ENCODE assay signal across 1 cellular context in the genomic region with DNA sequence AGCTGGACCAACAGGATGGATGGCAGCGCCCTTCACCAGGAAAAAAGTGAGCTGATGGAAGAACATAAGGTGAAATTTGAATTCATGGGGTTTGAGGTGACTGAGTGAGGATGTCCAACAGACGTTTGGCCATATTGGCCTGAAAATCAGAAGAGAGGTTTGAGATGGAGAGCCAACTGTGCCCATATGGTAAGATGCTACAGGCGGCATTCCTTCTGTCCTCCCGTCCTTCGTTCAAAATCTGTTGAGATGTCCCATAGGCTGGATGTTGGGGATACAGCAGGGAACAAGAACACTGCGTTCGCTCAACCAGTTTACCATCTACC.
TF ChIP-seq lines count a peak whose summit lies in the region.

No MANE protein-coding gene starts in this region.

TF ChIP-seq in GM23338, 12 proteins besides CTCF, POLR2A, EP300 and RAD21 (continued from another document):
- TF ChIP-seq, protein P1, sequence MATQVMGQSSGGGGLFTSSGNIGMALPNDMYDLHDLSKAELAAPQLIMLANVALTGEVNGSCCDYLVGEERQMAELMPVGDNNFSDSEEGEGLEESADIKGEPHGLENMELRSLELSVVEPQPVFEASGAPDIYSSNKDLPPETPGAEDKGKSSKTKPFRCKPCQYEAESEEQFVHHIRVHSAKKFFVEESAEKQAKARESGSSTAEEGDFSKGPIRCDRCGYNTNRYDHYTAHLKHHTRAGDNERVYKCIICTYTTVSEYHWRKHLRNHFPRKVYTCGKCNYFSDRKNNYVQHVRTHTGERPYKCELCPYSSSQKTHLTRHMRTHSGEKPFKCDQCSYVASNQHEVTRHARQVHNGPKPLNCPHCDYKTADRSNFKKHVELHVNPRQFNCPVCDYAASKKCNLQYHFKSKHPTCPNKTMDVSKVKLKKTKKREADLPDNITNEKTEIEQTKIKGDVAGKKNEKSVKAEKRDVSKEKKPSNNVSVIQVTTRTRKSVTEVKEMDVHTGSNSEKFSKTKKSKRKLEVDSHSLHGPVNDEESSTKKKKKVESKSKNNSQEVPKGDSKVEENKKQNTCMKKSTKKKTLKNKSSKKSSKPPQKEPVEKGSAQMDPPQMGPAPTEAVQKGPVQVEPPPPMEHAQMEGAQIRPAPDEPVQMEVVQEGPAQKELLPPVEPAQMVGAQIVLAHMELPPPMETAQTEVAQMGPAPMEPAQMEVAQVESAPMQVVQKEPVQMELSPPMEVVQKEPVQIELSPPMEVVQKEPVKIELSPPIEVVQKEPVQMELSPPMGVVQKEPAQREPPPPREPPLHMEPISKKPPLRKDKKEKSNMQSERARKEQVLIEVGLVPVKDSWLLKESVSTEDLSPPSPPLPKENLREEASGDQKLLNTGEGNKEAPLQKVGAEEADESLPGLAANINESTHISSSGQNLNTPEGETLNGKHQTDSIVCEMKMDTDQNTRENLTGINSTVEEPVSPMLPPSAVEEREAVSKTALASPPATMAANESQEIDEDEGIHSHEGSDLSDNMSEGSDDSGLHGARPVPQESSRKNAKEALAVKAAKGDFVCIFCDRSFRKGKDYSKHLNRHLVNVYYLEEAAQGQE (IDR thresholded peaks at IDR 0.05; ENCODE audit: unreplicated experiment) = no peak
- TF ChIP-seq NANOG (IDR thresholded peaks at IDR 0.05; ENCODE audit: borderline replicate concordance) (no peak), JUNB (IDR thresholded peaks at IDR 0.05; ENCODE audit: unreplicated experiment) (no peak), CREB1 (CRISPR knock-in tag; IDR thresholded peaks at IDR 0.05; ENCODE audit: low read depth) (no peak), POLR2AphosphoS5 (IDR thresholded peaks at IDR 0.05; ENCODE audit: low read depth) (no peak), STAT1 (IDR thresholded peaks at IDR 0.05; ENCODE audit: unreplicated experiment) (no peak), ZNF114 (CRISPR knock-in tag; IDR thresholded peaks at IDR 0.05) (no peak), ZNF331 (CRISPR knock-in tag; IDR thresholded peaks at IDR 0.05; ENCODE audit: low read depth) (no peak), EZH2phosphoT487 (IDR thresholded peaks at IDR 0.05; ENCODE audit: unreplicated experiment) (no peak)
- TF ChIP-seq, protein P2, sequence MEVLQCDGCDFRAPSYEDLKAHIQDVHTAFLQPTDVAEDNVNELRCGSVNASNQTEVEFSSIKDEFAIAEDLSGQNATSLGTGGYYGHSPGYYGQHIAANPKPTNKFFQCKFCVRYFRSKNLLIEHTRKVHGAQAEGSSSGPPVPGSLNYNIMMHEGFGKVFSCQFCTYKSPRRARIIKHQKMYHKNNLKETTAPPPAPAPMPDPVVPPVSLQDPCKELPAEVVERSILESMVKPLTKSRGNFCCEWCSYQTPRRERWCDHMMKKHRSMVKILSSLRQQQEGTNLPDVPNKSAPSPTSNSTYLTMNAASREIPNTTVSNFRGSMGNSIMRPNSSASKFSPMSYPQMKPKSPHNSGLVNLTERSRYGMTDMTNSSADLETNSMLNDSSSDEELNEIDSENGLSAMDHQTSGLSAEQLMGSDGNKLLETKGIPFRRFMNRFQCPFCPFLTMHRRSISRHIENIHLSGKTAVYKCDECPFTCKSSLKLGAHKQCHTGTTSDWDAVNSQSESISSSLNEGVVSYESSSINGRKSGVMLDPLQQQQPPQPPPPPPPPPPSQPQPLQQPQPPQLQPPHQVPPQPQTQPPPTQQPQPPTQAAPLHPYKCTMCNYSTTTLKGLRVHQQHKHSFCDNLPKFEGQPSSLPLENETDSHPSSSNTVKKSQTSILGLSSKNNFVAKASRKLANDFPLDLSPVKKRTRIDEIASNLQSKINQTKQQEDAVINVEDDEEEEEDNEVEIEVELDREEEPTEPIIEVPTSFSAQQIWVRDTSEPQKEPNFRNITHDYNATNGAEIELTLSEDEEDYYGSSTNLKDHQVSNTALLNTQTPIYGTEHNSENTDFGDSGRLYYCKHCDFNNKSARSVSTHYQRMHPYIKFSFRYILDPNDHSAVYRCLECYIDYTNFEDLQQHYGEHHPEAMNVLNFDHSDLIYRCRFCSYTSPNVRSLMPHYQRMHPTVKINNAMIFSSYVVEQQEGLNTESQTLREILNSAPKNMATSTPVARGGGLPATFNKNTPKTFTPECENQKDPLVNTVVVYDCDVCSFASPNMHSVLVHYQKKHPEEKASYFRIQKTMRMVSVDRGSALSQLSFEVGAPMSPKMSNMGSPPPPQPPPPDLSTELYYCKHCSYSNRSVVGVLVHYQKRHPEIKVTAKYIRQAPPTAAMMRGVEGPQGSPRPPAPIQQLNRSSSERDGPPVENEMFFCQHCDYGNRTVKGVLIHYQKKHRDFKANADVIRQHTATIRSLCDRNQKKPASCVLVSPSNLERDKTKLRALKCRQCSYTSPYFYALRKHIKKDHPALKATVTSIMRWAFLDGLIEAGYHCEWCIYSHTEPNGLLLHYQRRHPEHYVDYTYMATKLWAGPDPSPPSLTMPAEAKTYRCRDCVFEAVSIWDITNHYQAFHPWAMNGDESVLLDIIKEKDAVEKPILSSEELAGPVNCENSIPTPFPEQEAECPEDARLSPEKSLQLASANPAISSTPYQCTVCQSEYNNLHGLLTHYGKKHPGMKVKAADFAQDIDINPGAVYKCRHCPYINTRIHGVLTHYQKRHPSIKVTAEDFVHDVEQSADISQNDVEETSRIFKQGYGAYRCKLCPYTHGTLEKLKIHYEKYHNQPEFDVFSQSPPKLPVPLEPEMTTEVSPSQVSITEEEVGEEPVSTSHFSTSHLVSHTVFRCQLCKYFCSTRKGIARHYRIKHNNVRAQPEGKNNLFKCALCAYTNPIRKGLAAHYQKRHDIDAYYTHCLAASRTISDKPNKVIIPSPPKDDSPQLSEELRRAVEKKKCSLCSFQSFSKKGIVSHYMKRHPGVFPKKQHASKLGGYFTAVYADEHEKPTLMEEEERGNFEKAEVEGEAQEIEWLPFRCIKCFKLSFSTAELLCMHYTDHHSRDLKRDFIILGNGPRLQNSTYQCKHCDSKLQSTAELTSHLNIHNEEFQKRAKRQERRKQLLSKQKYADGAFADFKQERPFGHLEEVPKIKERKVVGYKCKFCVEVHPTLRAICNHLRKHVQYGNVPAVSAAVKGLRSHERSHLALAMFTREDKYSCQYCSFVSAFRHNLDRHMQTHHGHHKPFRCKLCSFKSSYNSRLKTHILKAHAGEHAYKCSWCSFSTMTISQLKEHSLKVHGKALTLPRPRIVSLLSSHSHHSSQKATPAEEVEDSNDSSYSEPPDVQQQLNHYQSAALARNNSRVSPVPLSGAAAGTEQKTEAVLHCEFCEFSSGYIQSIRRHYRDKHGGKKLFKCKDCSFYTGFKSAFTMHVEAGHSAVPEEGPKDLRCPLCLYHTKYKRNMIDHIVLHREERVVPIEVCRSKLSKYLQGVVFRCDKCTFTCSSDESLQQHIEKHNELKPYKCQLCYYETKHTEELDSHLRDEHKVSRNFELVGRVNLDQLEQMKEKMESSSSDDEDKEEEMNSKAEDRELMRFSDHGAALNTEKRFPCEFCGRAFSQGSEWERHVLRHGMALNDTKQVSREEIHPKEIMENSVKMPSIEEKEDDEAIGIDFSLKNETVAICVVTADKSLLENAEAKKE (CRISPR knock-in tag; IDR thresholded peaks at IDR 0.05) = no peak
- TF ChIP-seq, protein P3, sequence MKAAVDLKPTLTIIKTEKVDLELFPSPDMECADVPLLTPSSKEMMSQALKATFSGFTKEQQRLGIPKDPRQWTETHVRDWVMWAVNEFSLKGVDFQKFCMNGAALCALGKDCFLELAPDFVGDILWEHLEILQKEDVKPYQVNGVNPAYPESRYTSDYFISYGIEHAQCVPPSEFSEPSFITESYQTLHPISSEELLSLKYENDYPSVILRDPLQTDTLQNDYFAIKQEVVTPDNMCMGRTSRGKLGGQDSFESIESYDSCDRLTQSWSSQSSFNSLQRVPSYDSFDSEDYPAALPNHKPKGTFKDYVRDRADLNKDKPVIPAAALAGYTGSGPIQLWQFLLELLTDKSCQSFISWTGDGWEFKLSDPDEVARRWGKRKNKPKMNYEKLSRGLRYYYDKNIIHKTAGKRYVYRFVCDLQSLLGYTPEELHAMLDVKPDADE (IDR thresholded peaks at IDR 0.05) = no peak
